Comparison of ENCODE assay signal across 14 cellular contexts in genomic region chr16:4320030-4320429, GRCh38. TPM values are rescaled to one million over a fixed set of nuclear protein-coding genes. Genes with fewer than 3 reads are reported as not detected.
DNase-seq lines count a peak whose midpoint lies in the region; ATAC-seq and TF ChIP-seq lines count a peak whose summit lies in the region.
"Had no signal": no experiment of that assay in that cellular context is flagged by ENCODE, and none has a peak within 500 bp of the region (broad histone marks: within the 10 kb centered on the region; RNA-seq: fewer than 3 reads in every experiment).

No MANE protein-coding gene starts in this region.

- H2AFZ ChIP-seq in hepatocyte, result no peak overlapping the region

- 85% methylated on average over 17 of the region's 22 CpGs for WGBS in hepatocyte (ENCODE audit: low lambda C conversion rate, missing lambda C conversion rate)
- 42 to 85% (median 63%) methylated on average over 9 to 22 of the region's 22 CpGs for WGBS in spleen, 5 donors

- no peaks in the 10 kb centered on the region for H3K36me3 ChIP-seq in BLaER1 treated with 17β-estradiol and CSF1 and Interleukin-3, amounts not matched to agents 10 nM and 100 nM
- H3K36me3 ChIP-seq in hepatocyte (replicated peaks; ENCODE audit: insufficient read depth, low read depth) (no peaks in the 10 kb centered on the region), spleen (no peaks in the 10 kb centered on the region)

- H3K9me3 ChIP-seq in BLaER1 treated with 17β-estradiol and CSF1 and Interleukin-3, amounts not matched to agents 10 nM and 100 nM (replicated peaks in 1 of 11), result no peaks in the 10 kb centered on the region
- H3K9me3 ChIP-seq in hepatocyte (ENCODE audit: low read depth) (no peaks in the 10 kb centered on the region), spleen (no peaks in the 10 kb centered on the region)

- H3K9ac ChIP-seq in BLaER1 treated with 17β-estradiol and CSF1 and Interleukin-3, amounts not matched to agents 10 nM and 100 nM, result peak overlapping the region in 6 of 11 experiments; percentile 15 to 79 (median 40); a peak in 8 of 22 replicates

- H3K4me2 ChIP-seq in BLaER1 treated with 17β-estradiol and CSF1 and Interleukin-3, amounts not matched to agents 10 nM and 100 nM, result peak overlapping the region; percentile 89 to 100 (median 99)
- H3K4me2 ChIP-seq in hepatocyte, result peak overlapping the region; percentile 97

- TF ChIP-seq POLR2A in spleen (IDR thresholded peaks at IDR 0.05), result no peak

- peaks cover 88% of the 10 kb centered on the region for H3K79me2 ChIP-seq in hepatocyte

- intact Hi-C loops in spleen (cut with DNase I; ENCODE audit: low total_unique reads), result no loop called here

- no peak for ATAC-seq in HG03196 (IDR thresholded peaks at IDR 0.05; ENCODE audit: unreplicated experiment)
- ATAC-seq in HG02678 (IDR thresholded peaks at IDR 0.05; ENCODE audit: unreplicated experiment), result no peak
- ATAC-seq in stimulated activated effector memory CD8-positive, alpha-beta T cell treated with anti-CD3 and anti-CD28 coated beads, Interleukin-12 subunit alpha, Interleukin-12 subunit beta, amount 100 ng/mL, for 72 hours, result no peak

- H3K27ac Mint-ChIP-seq in chondrocyte (ENCODE audit: unreplicated experiment), result peak overlapping the region; percentile 86
- no peak overlapping the region for H3K27ac Mint-ChIP-seq in stimulated activated effector memory CD8-positive, alpha-beta T cell treated with anti-CD3 and anti-CD28 coated beads, Interleukin-12 subunit alpha, Interleukin-12 subunit beta, amount 100 ng/mL, for 72 hours
- H3K27ac Mint-ChIP-seq: activated naive CD8-positive, alpha-beta T cell treated with anti-CD3 and anti-CD28 coated beads, Interleukin-2, amount 10 ng/mL, durations not matched to agents 7 days and 5 days; dendritic cell treated with granulocyte-macrophage colony-stimulating factor and Interleukin-4, amounts not matched to agents 40 ng/mL and 50 ng/mL, for 4 days; naive B cell had no signal

- H3K27ac ChIP-seq in BLaER1 treated with 17β-estradiol and CSF1 and Interleukin-3, amounts not matched to agents 10 nM and 100 nM, result peak overlapping the region in 2 of 11 experiments; percentile 15 to 17; a peak in 2 of 22 replicates
- H3K27ac ChIP-seq in hepatocyte, result peak overlapping the region; percentile 57
- H3K27ac ChIP-seq in spleen, result peak overlapping the region in 5 of 8 donors; percentile 10 to 86 (median 48)

- H3K4me3 Mint-ChIP-seq in chondrocyte (ENCODE audit: unreplicated experiment), result peak overlapping the region; percentile 62
- H3K4me3 Mint-ChIP-seq in stimulated activated effector memory CD8-positive, alpha-beta T cell treated with anti-CD3 and anti-CD28 coated beads, Interleukin-12 subunit alpha, Interleukin-12 subunit beta, amount 100 ng/mL, for 72 hours, result no peak overlapping the region
- H3K4me3 Mint-ChIP-seq: activated naive CD8-positive, alpha-beta T cell treated with anti-CD3 and anti-CD28 coated beads, Interleukin-2, amount 10 ng/mL, durations not matched to agents 7 days and 5 days; dendritic cell treated with granulocyte-macrophage colony-stimulating factor and Interleukin-4, amounts not matched to agents 40 ng/mL and 50 ng/mL, for 4 days had no signal

- peaks cover 60 to 90% (median 83%) of the 10 kb centered on the region in 10 experiments for H3K4me1 ChIP-seq in BLaER1 treated with 17β-estradiol and CSF1 and Interleukin-3, amounts not matched to agents 10 nM and 100 nM
- peaks cover 68% of the 10 kb centered on the region for H3K4me1 ChIP-seq in hepatocyte (ENCODE audit: insufficient read depth)
- H3K4me1 ChIP-seq in spleen, result peaks cover 24 to 83% (median 61%) of the 10 kb centered on the region in 6 donors

- peaks cover 47 to 88% (median 86%) of the 10 kb centered on the region in 11 experiments; a peak in 21 of 22 replicates for H4K20me1 ChIP-seq in BLaER1 treated with 17β-estradiol and CSF1 and Interleukin-3, amounts not matched to agents 10 nM and 100 nM
- peaks cover 67% of the 10 kb centered on the region for H4K20me1 ChIP-seq in hepatocyte (ENCODE audit: insufficient read depth, poor library complexity, severe bottlenecking)

- H3K27me3 ChIP-seq in BLaER1 treated with 17β-estradiol and CSF1 and Interleukin-3, amounts not matched to agents 10 nM and 100 nM, result peaks cover 3 to 4% (median 4%) of the 10 kb centered on the region in 11 experiments
- H3K27me3 ChIP-seq in hepatocyte (no peaks in the 10 kb centered on the region), spleen (replicated peaks in 1 of 7) (peaks cover 0 to 46% (median 17%) of the 10 kb centered on the region in 7 donors)

- no peaks in the 10 kb centered on the region for H3K9me3 Mint-ChIP-seq in chondrocyte (ENCODE audit: low read depth)
- H3K9me3 Mint-ChIP-seq in stimulated activated effector memory CD8-positive, alpha-beta T cell treated with anti-CD3 and anti-CD28 coated beads, Interleukin-12 subunit alpha, Interleukin-12 subunit beta, amount 100 ng/mL, for 72 hours, result no peaks in the 10 kb centered on the region
- H3K9me3 Mint-ChIP-seq: activated naive CD8-positive, alpha-beta T cell treated with anti-CD3 and anti-CD28 coated beads, Interleukin-2, amount 10 ng/mL, durations not matched to agents 7 days and 5 days; dendritic cell treated with granulocyte-macrophage colony-stimulating factor and Interleukin-4, amounts not matched to agents 40 ng/mL and 50 ng/mL, for 4 days; naive B cell had no signal

- DNase-seq in chondrocyte (ENCODE audit: low spot score) (peak; percentile 89), hepatocyte (ENCODE audit: low spot score) (no peak), spleen (no peak), ACHN (no peak)
- no peak for DNase-seq in stimulated activated effector memory CD8-positive, alpha-beta T cell treated with anti-CD3 and anti-CD28 coated beads, Interleukin-12 subunit alpha, Interleukin-12 subunit beta, amount 100 ng/mL, for 72 hours (ENCODE audit: low spot score in 2 of 2)
- DNase-seq: activated T-cell treated with anti-CD3 and anti-CD28 coated beads for 4 hours, NCI-H2171 treated with DMSO at 0.1 percent for 48 hours had no signal

- peak overlapping the region in 1 of 10 experiments; percentile 5; a peak in 2 of 20 replicates for H3K4me3 ChIP-seq in BLaER1 treated with 17β-estradiol and CSF1 and Interleukin-3, amounts not matched to agents 10 nM and 100 nM
- no peak overlapping the region for H3K4me3 ChIP-seq in hepatocyte
- H3K4me3 ChIP-seq in spleen, result peak overlapping the region in 1 of 8 donors; percentile 3

- TF ChIP-seq CTCF in chondrocyte (IDR thresholded peaks at IDR 0.05), result no peak
- TF ChIP-seq CTCF in hepatocyte (IDR thresholded peaks at IDR 0.05; ENCODE audit: poor library complexity), result no peak
- no peak for TF ChIP-seq CTCF in spleen (IDR thresholded peaks at IDR 0.05 in 8 of 11, conservative IDR thresholded peaks at IDR 0.05 in 3 of 11)

- in situ Hi-C loops in ACHN (cut with HindIII; ENCODE audit: low pct_ligation_motif_present, low pct_unique_long_range_greater_than_20kb, low sequenced_read_pairs), result no loop called here

- H3K36me3 Mint-ChIP-seq in chondrocyte (ENCODE audit: low read depth), result no peaks in the 10 kb centered on the region
- no peaks in the 10 kb centered on the region for H3K36me3 Mint-ChIP-seq in stimulated activated effector memory CD8-positive, alpha-beta T cell treated with anti-CD3 and anti-CD28 coated beads, Interleukin-12 subunit alpha, Interleukin-12 subunit beta, amount 100 ng/mL, for 72 hours
- H3K36me3 Mint-ChIP-seq: activated naive CD8-positive, alpha-beta T cell treated with anti-CD3 and anti-CD28 coated beads, Interleukin-2, amount 10 ng/mL, durations not matched to agents 7 days and 5 days; naive B cell had no signal

- H3K9me2 ChIP-seq in hepatocyte (replicated peaks; ENCODE audit: insufficient read depth), result no peaks in the 10 kb centered on the region

- H3K4me1 Mint-ChIP-seq in chondrocyte (ENCODE audit: low read depth), result peaks cover 60% of the 10 kb centered on the region
- H3K4me1 Mint-ChIP-seq in stimulated activated effector memory CD8-positive, alpha-beta T cell treated with anti-CD3 and anti-CD28 coated beads, Interleukin-12 subunit alpha, Interleukin-12 subunit beta, amount 100 ng/mL, for 72 hours, result peaks cover 13% of the 10 kb centered on the region

- no peaks in the 10 kb centered on the region for H3K27me3 Mint-ChIP-seq in chondrocyte (ENCODE audit: low read depth)

RNA-seq across cellular contexts. Expression of gene GLIS2, which starts 4.2 kb away (rescaled TPM):
- total RNA-seq in chondrocyte (58.7 to 62.8 TPM (median 61.2 TPM) in 3 replicates), hepatocyte (3.6 TPM in 2 replicates), spleen (1 to 10 TPM; 1.8 to 8.4 (median 4.8) TPM)
- polyA plus RNA-seq in hepatocyte (11.3 and 12.2 TPM in 2 replicates), spleen (1 to 10 TPM in 2 of 3 donors, under 1 TPM in 1; 0.89 to 2.5 (median 2.0) TPM)

RNA-seq across cellular contexts. Expression of gene PAM16, which starts 31.1 kb away (rescaled TPM):
- total RNA-seq in chondrocyte (21.6 to 24.4 TPM (median 22.4 TPM) in 3 replicates), hepatocyte (33.0 and 35.0 TPM in 2 replicates), spleen (10 to 100 TPM; 26.7 to 45.9 (median 30.1) TPM)
- polyA plus RNA-seq in hepatocyte (57.7 and 70.4 TPM in 2 replicates), spleen (10 to 100 TPM; 65.5 to 88.8 (median 84.8) TPM)

RNA-seq across cellular contexts. Expression of gene TFAP4, which starts 47.2 kb away (rescaled TPM):
- total RNA-seq in chondrocyte (2.5 to 4.0 TPM (median 2.5 TPM) in 3 replicates), hepatocyte (6.1 and 11.4 TPM in 2 replicates), spleen (10 to 100 TPM in 4 of 7 donors, 1 to 10 TPM in 3; 8.5 to 14.9 (median 11.0) TPM)
- polyA plus RNA-seq in hepatocyte (3.1 and 4.2 TPM in 2 replicates), spleen (10 to 100 TPM in 2 of 3 donors, 1 to 10 TPM in 1; 7.6 to 14.2 (median 11.5) TPM)

RNA-seq across cellular contexts. Expression of gene VASN, which starts 51.6 kb away (rescaled TPM):
- total RNA-seq in chondrocyte (79.7 to 82.0 TPM (median 81.8 TPM) in 3 replicates), hepatocyte (10.0 and 12.1 TPM in 2 replicates), spleen (10 to 100 TPM in 5 of 7 donors, 1 to 10 TPM in 2; 7.4 to 24.9 (median 15.6) TPM)
- polyA plus RNA-seq in hepatocyte (55.9 and 64.2 TPM in 2 replicates), spleen (1 to 10 TPM; 2.0 to 6.3 (median 5.2) TPM)
- total RNA-seq: OCI-LY7 had no signal
